8 cellular contexts compared by ENCODE assay signal in genomic region chr7:74269757-74270277, GRCh38. TPM values are rescaled to one million over a fixed set of nuclear protein-coding genes. Genes with fewer than 3 reads are reported as not detected.
DNase-seq lines count a peak whose midpoint lies in the region; ATAC-seq, FAIRE-seq and TF ChIP-seq lines count a peak whose summit lies in the region.

No MANE protein-coding gene starts in this region.

- H3K4me1 ChIP-seq in RWPE2 (ENCODE audit: insufficient read depth, poor library complexity, severe bottlenecking) (peaks cover 7% of the 10 kb centered on the region), osteoblast (ENCODE audit: insufficient read depth, low read length) (peaks cover 20% of the 10 kb centered on the region)

- peak overlapping the region; percentile 81 for H3K4me2 ChIP-seq in osteoblast (ENCODE audit: insufficient read depth, low read length)

- H4K20me1 ChIP-seq in osteoblast (ENCODE audit: insufficient read depth, low read length): no peaks in the 10 kb centered on the region

- peak; percentile 87 for ATAC-seq in RWPE2 (ENCODE audit: low read depth)
- ATAC-seq in activated naive CD4-positive, alpha-beta T cell treated with anti-CD3 and anti-CD28 coated beads, Interleukin-2, amount 50 U/mL, for 72 hours: peak; percentile 72 to 94

- in situ Hi-C loops in KBM-7 (cut with MboI; ENCODE audit: low pct_unique_long_range_greater_than_20kb, low sequenced_read_pairs): no loop called here

- no peaks in the 10 kb centered on the region for H3K27me3 ChIP-seq in RWPE2 (ENCODE audit: insufficient read depth, poor library complexity, severe bottlenecking)
- no peaks in the 10 kb centered on the region for H3K27me3 ChIP-seq in osteoblast (ENCODE audit: insufficient read depth, low read length)

- H3K9me3 ChIP-seq in RWPE2 (ENCODE audit: severe bottlenecking) (no peaks in the 10 kb centered on the region), osteoblast (ENCODE audit: low read depth, low read length) (no peaks in the 10 kb centered on the region)

- H3K79me2 ChIP-seq in osteoblast (ENCODE audit: insufficient read depth, low read length): no peaks in the 10 kb centered on the region

- H3K36me3 ChIP-seq in RWPE2 (ENCODE audit: low read depth) (no peaks in the 10 kb centered on the region), osteoblast (ENCODE audit: insufficient read depth, low read length) (no peaks in the 10 kb centered on the region)

- no peak for FAIRE-seq in urothelium cell line (lab: Jason Lieb, UNC)

- no peak overlapping the region for H3K27ac Mint-ChIP-seq in activated naive CD4-positive, alpha-beta T cell treated with anti-CD3 and anti-CD28 coated beads, Interleukin-2, amount 50 U/mL, for 72 hours

- TF ChIP-seq CTCF in RWPE2 (IDR thresholded peaks at IDR 0.05; ENCODE audit: poor library complexity, severe bottlenecking): no peak
- no peak for TF ChIP-seq CTCF in osteoblast (IDR thresholded peaks at IDR 0.05; ENCODE audit: extremely low read depth, low read depth, low read length)

- peak overlapping the region; percentile 72 for H2AFZ ChIP-seq in osteoblast (ENCODE audit: low read length)

- H3K4me3 ChIP-seq in RWPE2 (ENCODE audit: severe bottlenecking) (peak overlapping the region; percentile 37), osteoblast (ENCODE audit: insufficient read depth, low read length) (peak overlapping the region; percentile 72)

- no peak overlapping the region for H3K27ac ChIP-seq in RWPE2 (ENCODE audit: poor library complexity, severe bottlenecking)
- H3K27ac ChIP-seq in osteoblast (ENCODE audit: low read depth, low read length): peak overlapping the region; percentile 33

- intact Hi-C loops in head of caudate nucleus (cut with DNase I): no loop called here

- no peaks in the 10 kb centered on the region for H3K36me3 Mint-ChIP-seq in activated naive CD4-positive, alpha-beta T cell treated with anti-CD3 and anti-CD28 coated beads, Interleukin-2, amount 50 U/mL, for 72 hours

- DNase-seq in activated gamma-delta T cell treated with Interleukin-2 at 50 U/mL for 16 hours (peak; percentile 59), activated gamma-delta T cell (lab: John Stamatoyannopoulos, UW) (no peak), KBM-7 (peak; percentile 68), RWPE2 (ENCODE audit: low spot score) (peak; percentile 80), head of caudate nucleus (peak in 41 of 42 donors; percentile 37 to 89 (median 73)), osteoblast (ENCODE audit: insufficient read length, low spot score, missing footprints) (peak; percentile 90), urothelium cell line (ENCODE audit: low spot score) (peak; percentile 66)
- peak in 1 of 2 donors; percentile 48 for DNase-seq in activated naive CD4-positive, alpha-beta T cell treated with anti-CD3 and anti-CD28 coated beads, Interleukin-2, amount 50 U/mL, for 72 hours (ENCODE audit: low spot score in 2 of 2)

- no peaks in the 10 kb centered on the region for H3K9me3 Mint-ChIP-seq in activated naive CD4-positive, alpha-beta T cell treated with anti-CD3 and anti-CD28 coated beads, Interleukin-2, amount 50 U/mL, for 72 hours

RNA-seq across cellular contexts. Expression of gene RFC2, which starts 15.6 kb away (rescaled TPM):
- 10 to 100 TPM; 80.1 to 84.5 TPM for total RNA-seq in activated naive CD4-positive, alpha-beta T cell treated with anti-CD3 and anti-CD28 coated beads, Interleukin-2, amount 50 U/mL, for 72 hours
- 12.3 and 13.0 TPM in 2 replicates for total RNA-seq in osteoblast

RNA-seq across cellular contexts. Expression of gene CLIP2, which starts 19.4 kb away (rescaled TPM):
- total RNA-seq in activated naive CD4-positive, alpha-beta T cell treated with anti-CD3 and anti-CD28 coated beads, Interleukin-2, amount 50 U/mL, for 72 hours: 1 to 10 TPM in 1 of 2 donors, under 1 TPM in 1; 0.89 to 1.1 TPM
- total RNA-seq in osteoblast: 58.3 and 70.9 TPM in 2 replicates

Comparison
In these comparisons a context has a peak if more than half of its experiments do, and no peak if none do; other contexts are left out.
1. RNA of gene CLIP2, which starts 19.4 kb away (total RNA-seq): 58.3 to 70.9 TPM in osteoblast; 0.89 to 1.1 TPM in activated naive CD4-positive, alpha-beta T cell treated with anti-CD3 and anti-CD28 coated beads, Interleukin-2, amount 50 U/mL, for 72 hours; every median in the first group is over 10 times any median in the second.